Comparison of ENCODE assay signal across 24 cellular contexts in genomic region chr7:158491094-158491493, GRCh38.
A peak's percentile ranks its signal among the peaks of the same experiment; 100 is the strongest.
DNase-seq lines count a peak whose midpoint lies in the region; FAIRE-seq and TF ChIP-seq lines count a peak whose summit lies in the region.
"Had no signal": no experiment of that assay in that cellular context is flagged by ENCODE, and none has a peak within 500 bp of the region (broad histone marks: within the 10 kb centered on the region; RNA-seq: fewer than 3 reads in every experiment).

No MANE protein-coding gene starts in this region.

- H3K4me1 ChIP-seq in kidney (ENCODE audit: control insufficient read depth in 1 of 2, insufficient read depth in 1 of 2, low read depth in 1 of 2, low read length in 2 of 2) (no peaks in the 10 kb centered on the region), right atrium auricular region (no peaks in the 10 kb centered on the region), ascending aorta (no peaks in the 10 kb centered on the region)
- H3K4me1 ChIP-seq: BE2C had no signal

- TF ChIP-seq CTCF in kidney (IDR thresholded peaks at IDR 0.05; ENCODE audit: borderline replicate concordance, extremely low read depth, insufficient read depth) (no peak), right atrium auricular region (IDR thresholded peaks at IDR 0.05) (no peak), ascending aorta (IDR thresholded peaks at IDR 0.05) (no peak)

- intact Hi-C loops in kidney (cut with DNase I) (no loop called here), ascending aorta (cut with DNase I) (no loop called here)

- DNase-seq in H7 (peak; percentile 60), MV-4-11 (lab: John Stamatoyannopoulos, UW) (peak; percentile 77), caudate nucleus (lab: John Stamatoyannopoulos, UW) (no peak), kidney (no peak), right atrium auricular region (ENCODE audit: low spot score) (no peak), ascending aorta (ENCODE audit: low spot score in 2 of 2) (no peak)
- DNase-seq: 8988T; ACHN; AML-193; BE2C; CD4-positive, alpha-beta T cell; CD8-positive, alpha-beta memory T cell; DMS 273 treated with DMSO at 0.1 percent for 48 hours; DMS79; EL; GDM1; HCEC 1CT had no signal

- H3K9ac ChIP-seq in kidney (ENCODE audit: low read length in 2 of 2): no peak overlapping the region
- H3K9ac ChIP-seq: BLaER1 treated with 17β-estradiol and CSF1 and Interleukin-3, amounts not matched to agents 10 nM and 100 nM had no signal

- no peaks in the 10 kb centered on the region for H3K36me3 ChIP-seq in H7 (replicated peaks; ENCODE audit: control insufficient read depth, insufficient read depth, low read length)
- H3K36me3 ChIP-seq in kidney (ENCODE audit: control insufficient read depth in 1 of 2, insufficient read depth in 2 of 2, low read length in 2 of 2): no peaks in the 10 kb centered on the region
- no peaks in the 10 kb centered on the region for H3K36me3 ChIP-seq in right atrium auricular region
- H3K36me3 ChIP-seq in ascending aorta: no peaks in the 10 kb centered on the region
- H3K36me3 ChIP-seq: BE2C; BLaER1 treated with 17β-estradiol and CSF1 and Interleukin-3, amounts not matched to agents 10 nM and 100 nM had no signal

- no peak for FAIRE-seq in kidney (lab: Jason Lieb, UNC)
- FAIRE-seq: A549, D721Med, GM12878, GM19239, H54 had no signal

- peak overlapping the region; percentile 36 for H3K27ac ChIP-seq in caudate nucleus (ENCODE audit: low read depth, low read length)
- H3K27ac ChIP-seq in kidney (ENCODE audit: low read depth in 2 of 2, low read length in 2 of 2): no peak overlapping the region
- H3K27ac ChIP-seq in right atrium auricular region: no peak overlapping the region
- H3K27ac ChIP-seq in ascending aorta: no peak overlapping the region
- H3K27ac ChIP-seq: A549; BLaER1 treated with 17β-estradiol and CSF1 and Interleukin-3, amounts not matched to agents 10 nM and 100 nM had no signal

- H3K9me3 ChIP-seq in kidney (ENCODE audit: control insufficient read depth in 1 of 2, low read length in 2 of 2) (peaks cover 0 to 3% of the 10 kb centered on the region in 2 donors), right atrium auricular region (no peaks in the 10 kb centered on the region), ascending aorta (no peaks in the 10 kb centered on the region)
- H3K9me3 ChIP-seq: A549; BLaER1 treated with 17β-estradiol and CSF1 and Interleukin-3, amounts not matched to agents 10 nM and 100 nM had no signal

- no peaks in the 10 kb centered on the region for H3K27me3 ChIP-seq in H7 (ENCODE audit: control insufficient read depth, insufficient read depth, low read length)
- H3K27me3 ChIP-seq in right atrium auricular region: no peaks in the 10 kb centered on the region
- H3K27me3 ChIP-seq in ascending aorta: no peaks in the 10 kb centered on the region
- H3K27me3 ChIP-seq: BE2C; BLaER1 treated with 17β-estradiol and CSF1 and Interleukin-3, amounts not matched to agents 10 nM and 100 nM had no signal

- H3K4me3 ChIP-seq in H7 (ENCODE audit: insufficient read depth, low read depth, low read length) (no peak overlapping the region), kidney (ENCODE audit: low read length in 2 of 2) (no peak overlapping the region), right atrium auricular region (no peak overlapping the region), ascending aorta (no peak overlapping the region)
- H3K4me3 ChIP-seq: A549; BLaER1 treated with 17β-estradiol and CSF1 and Interleukin-3, amounts not matched to agents 10 nM and 100 nM; GM12878; GM23338 had no signal

Comparison
In these comparisons a context has a peak if more than half of its experiments do, and no peak if none do; other contexts are left out.
1. DNase-seq: peak in H7 (single experiment) and MV-4-11 (single experiment); none in caudate nucleus (0 of 61), kidney (single experiment), right atrium auricular region (single experiment) and ascending aorta (0 of 2).